In genomic region chr5:43661102-43661501, GRCh38 we compare ENCODE assay signal across 8 cellular contexts. TPM values are rescaled to one million over a fixed set of nuclear protein-coding genes. Genes with fewer than 3 reads are reported as not detected.
DNase-seq lines count a peak whose midpoint lies in the region; TF ChIP-seq lines count a peak whose summit lies in the region.

No MANE protein-coding gene starts in this region.

- H3K4me1 ChIP-seq in Peyer's patch (no peaks in the 10 kb centered on the region), tibial nerve (peaks cover 0 to 8% (median 0%) of the 10 kb centered on the region in 4 donors)

- TF ChIP-seq POLR2A in Peyer's patch (IDR thresholded peaks at IDR 0.05) (no peak), tibial nerve (IDR thresholded peaks at IDR 0.05) (no peak)

- CTCF ChIA-PET in AG04450 (lab: Charles Lee) = interaction anchor here (1.0 to 3.6 kb wide), 5 partner anchors 10 to 671 kb away, joined by 3 to 16 read pairs (median 7); no protein-coding TSS in a partner anchor

- H3K27me3 ChIP-seq in AG04450 (ENCODE audit: control insufficient read depth, insufficient read depth, low read length) = no peaks in the 10 kb centered on the region
- no peaks in the 10 kb centered on the region for H3K27me3 ChIP-seq in Peyer's patch
- H3K27me3 ChIP-seq in tibial nerve = no peaks in the 10 kb centered on the region

- TF ChIP-seq CTCF in AG04450 (IDR thresholded peaks at IDR 0.05; ENCODE audit: low read depth, low read length) = peak; percentile 53
- peak; percentile 28 for TF ChIP-seq CTCF in GM12865 (IDR thresholded peaks at IDR 0.05; ENCODE audit: insufficient read depth, low read depth, low read length, missing control alignments)
- peak in 5 of 6 experiments; percentile 34 to 44 (median 38) for TF ChIP-seq CTCF in Peyer's patch (IDR thresholded peaks at IDR 0.05)
- TF ChIP-seq CTCF in fibroblast of the aortic adventitia (IDR thresholded peaks at IDR 0.05; ENCODE audit: insufficient read depth, low read length) = peak; percentile 44
- peak; percentile 17 to 47 (median 44) for TF ChIP-seq CTCF in tibial nerve (IDR thresholded peaks at IDR 0.05)

- 50 to 76% methylated on average over 1 to 2 of the region's 2 CpGs for WGBS in tibial nerve, 2 donors

- no peak overlapping the region for H3K27ac ChIP-seq in AG04450 (ENCODE audit: low read depth, low read length)
- H3K27ac ChIP-seq in Peyer's patch = no peak overlapping the region
- peak overlapping the region in 1 of 4 donors; percentile 27 for H3K27ac ChIP-seq in tibial nerve

- H3K9me3 ChIP-seq in AG04450 (ENCODE audit: control insufficient read depth, insufficient read depth, low read length) (peaks cover 6% of the 10 kb centered on the region; the same call in 1 of the 2 replicates), Peyer's patch (no peaks in the 10 kb centered on the region), tibial nerve (no peaks in the 10 kb centered on the region)

- H3K4me3 ChIP-seq in AG04450 (ENCODE audit: low read depth, low read length) = no peak overlapping the region
- no peak overlapping the region for H3K4me3 ChIP-seq in GM12865 (ENCODE audit: low read depth, low read length)
- H3K4me3 ChIP-seq in Peyer's patch = no peak overlapping the region
- no peak overlapping the region for H3K4me3 ChIP-seq in fibroblast of the aortic adventitia (ENCODE audit: low read depth, low read length)
- no peak overlapping the region for H3K4me3 ChIP-seq in tibial nerve

- H3K36me3 ChIP-seq in Peyer's patch (peaks cover 0 to 45% (median 0%) of the 10 kb centered on the region in 3 donors), tibial nerve (peaks cover 0 to 53% (median 18%) of the 10 kb centered on the region in 3 donors)

- POLR2A ChIA-PET in AG04450 (lab: Yijun Ruan, JAX) = no interaction called here

- DNase-seq in AG04450 (ENCODE audit: low read depth, low spot score) = no peak
- peak; percentile 40 for DNase-seq in GM12865 (ENCODE audit: low read depth)
- no peak for DNase-seq in Peyer's patch
- DNase-seq in fibroblast of the aortic adventitia (ENCODE audit: low read depth) = peak; percentile 72
- DNase-seq in tibial nerve (ENCODE audit: low spot score in 2 of 2) = peak in 1 of 2 donors; percentile 56
- DNase-seq in activated CD8-positive, alpha-beta memory T cell treated with anti-CD3 and anti-CD28 coated beads, Interleukin-2, amount 50 U/mL, for 4 hours = no peak
- no peak for DNase-seq in ureter (ENCODE audit: low spot score)
- no peak for DNase-seq in germinal center (ENCODE audit: low spot score)

- no peak for TF ChIP-seq EP300 in tibial nerve (IDR thresholded peaks at IDR 0.05)

RNA-seq across cellular contexts. Expression of gene NNT, which starts 58.1 kb away (rescaled TPM):
- polyA plus RNA-seq in AG04450 (2011; rRNA removed) = 55.4 and 64.6 TPM in 2 replicates
- 80.7 and 92.3 TPM in 2 replicates for polyA minus RNA-seq in AG04450 (2011; rRNA and poly(A)+ RNA removed)
- total RNA-seq in Peyer's patch = 10 to 100 TPM; 30.5 to 59.7 (median 44.5) TPM
- total RNA-seq in fibroblast of the aortic adventitia (ENCODE audit: low replicate concordance) = 54.2 and 80.3 TPM in 2 replicates
- total RNA-seq in tibial nerve = 10 to 100 TPM; 36.3 to 47.1 (median 42.7) TPM
- total RNA-seq in ureter = 71.1 TPM

Comparison
In these comparisons a context has a peak if more than half of its experiments do, and no peak if none do; other contexts are left out.
1. DNase-seq: peak in GM12865 (single experiment) and fibroblast of the aortic adventitia (single experiment); none in AG04450 (single experiment), Peyer's patch (0 of 3), activated CD8-positive, alpha-beta memory T cell treated with anti-CD3 and anti-CD28 coated beads, Interleukin-2, amount 50 U/mL, for 4 hours (single experiment), ureter (single experiment) and germinal center (single experiment).
2. Peak in every context shown above with its lines, with median percentiles within 50 percentile points of each other: CTCF ChIP-seq.